Comparison of ENCODE assay signal across 21 cellular contexts in genomic region chr11:46183819-46184218, GRCh38.
DNase-seq lines count a peak whose midpoint lies in the region; ATAC-seq and TF ChIP-seq lines count a peak whose summit lies in the region.
"Had no signal": no experiment of that assay in that cellular context is flagged by ENCODE, and none has a peak within 500 bp of the region (broad histone marks: within the 10 kb centered on the region; RNA-seq: fewer than 3 reads in every experiment).

No MANE protein-coding gene starts in this region.

- no peak overlapping the region for H3K4me3 ChIP-seq in GM23248
- no peak overlapping the region for H3K4me3 ChIP-seq in parathyroid adenoma (ENCODE audit: low read depth, low read length)
- H3K4me3 ChIP-seq in testis, result no peak overlapping the region
- H3K4me3 ChIP-seq: adrenal gland, GM12878, tibial nerve had no signal

- no peaks in the 10 kb centered on the region for H3K9me2 ChIP-seq in GM23248 (ENCODE audit: insufficient read depth)

- H3K79me2 ChIP-seq in GM23248 (ENCODE audit: insufficient read depth), result no peaks in the 10 kb centered on the region
- no peaks in the 10 kb centered on the region for H3K79me2 ChIP-seq in parathyroid adenoma

- H3K4me1 ChIP-seq in GM23248 (ENCODE audit: insufficient read depth), result no peaks in the 10 kb centered on the region
- H3K4me1 ChIP-seq in parathyroid adenoma, result peaks cover 8% of the 10 kb centered on the region
- H3K4me1 ChIP-seq in testis, result no peaks in the 10 kb centered on the region
- H3K4me1 ChIP-seq: adrenal gland, tibial nerve had no signal

- in situ Hi-C loops in GM23248 (cut with MboI), result no loop called here

- no peak for TF ChIP-seq POLR2A in testis (IDR thresholded peaks at IDR 0.05)

- DNase-seq in GM23248 (peak; percentile 54), RKO (ENCODE audit: low spot score) (peak; percentile 59), epithelial cell of prostate (ENCODE audit: low read depth, low spot score) (peak; percentile 56), testis (no peak), SW 1271 (lab: John Stamatoyannopoulos, UW) (no peak)
- DNase-seq: activated CD4-positive, CD25-positive, alpha-beta regulatory T cell; adrenal gland; COR-L47; GOT3; naive thymus-derived CD8-positive, alpha-beta T cell; NCI-H1694 treated with DMSO at 0.1 percent for 48 hours; NCI-H446; SIG-M5; stimulated activated CD4-positive, alpha-beta T cell treated with anti-CD3 and anti-CD28 coated beads, Interleukin-12 subunit alpha, Interleukin-12 subunit beta, amount 100 ng/mL, for 4 hours; T-helper 2 cell had no signal

- TF ChIP-seq CTCF in parathyroid adenoma (IDR thresholded peaks at IDR 0.05) (no peak), testis (IDR thresholded peaks at IDR 0.05) (no peak)

- ATAC-seq in GM18909 (IDR thresholded peaks at IDR 0.05; ENCODE audit: poor library complexity, unreplicated experiment), result no peak
- no peak for ATAC-seq in GM19328 (IDR thresholded peaks at IDR 0.05; ENCODE audit: unreplicated experiment)
- ATAC-seq: activated T-helper 17 cell treated with anti-CD3 and anti-CD28 coated beads, Interleukin-2, amount 50 U/mL, for 72 hours; GM12878; naive thymus-derived CD8-positive, alpha-beta T cell had no signal

- H3K9me3 ChIP-seq in GM23248 (ENCODE audit: low read depth) (no peaks in the 10 kb centered on the region), parathyroid adenoma (ENCODE audit: control insufficient read depth, low read length) (no peaks in the 10 kb centered on the region), testis (no peaks in the 10 kb centered on the region)
- H3K9me3 ChIP-seq: adrenal gland had no signal

- intact Hi-C loops in testis (cut with DNase I; ENCODE audit: low total_unique reads), result no loop called here

- no peaks in the 10 kb centered on the region for H3F3A ChIP-seq in GM23248 (ENCODE audit: insufficient read depth)

- H3K4me2 ChIP-seq in GM23248 (ENCODE audit: unreplicated experiment) (no peak overlapping the region), parathyroid adenoma (ENCODE audit: low read length) (peak overlapping the region; percentile 13)

- H4K20me1 ChIP-seq in GM23248 (ENCODE audit: insufficient read depth), result no peaks in the 10 kb centered on the region

- no peak overlapping the region for H3K27ac ChIP-seq in GM23248
- no peak overlapping the region for H3K27ac ChIP-seq in epithelial cell of prostate
- peak overlapping the region; percentile 68 for H3K27ac ChIP-seq in parathyroid adenoma
- H3K27ac ChIP-seq in testis, result no peak overlapping the region
- H3K27ac ChIP-seq: adrenal gland, tibial nerve had no signal

- H3K27me3 ChIP-seq in GM23248 (replicated peaks; ENCODE audit: insufficient read depth), result peaks cover 13% of the 10 kb centered on the region
- H3K27me3 ChIP-seq in parathyroid adenoma (ENCODE audit: control insufficient read depth, insufficient read depth, low read length), result no peaks in the 10 kb centered on the region
- no peaks in the 10 kb centered on the region for H3K27me3 ChIP-seq in testis
- H3K27me3 ChIP-seq: adrenal gland, tibial nerve had no signal

- H2AFZ ChIP-seq in GM23248 (no peak overlapping the region), parathyroid adenoma (no peak overlapping the region)

- H3K9ac ChIP-seq in GM23248 (no peak overlapping the region), parathyroid adenoma (no peak overlapping the region)

- no peaks in the 10 kb centered on the region for H3K36me3 ChIP-seq in GM23248 (ENCODE audit: low read depth)
- H3K36me3 ChIP-seq in parathyroid adenoma (ENCODE audit: control insufficient read depth, insufficient read depth, low read length), result no peaks in the 10 kb centered on the region
- H3K36me3 ChIP-seq in testis (ENCODE audit: low read depth, missing control alignments), result no peaks in the 10 kb centered on the region
- H3K36me3 ChIP-seq: adrenal gland, tibial nerve had no signal

- WGBS in GM23248 (ENCODE audit: low coverage in 1 of 2, low lambda C conversion rate in 2 of 2, missing lambda C conversion rate in 2 of 2), 2 experiments, result 46 to 51% methylated on average over 4 of the region's 4 CpGs
- 91 to 94% methylated on average over 4 of the region's 4 CpGs for WGBS in testis, 2 donors

Comparison
In these comparisons a context has a peak if more than half of its experiments do, and no peak if none do; other contexts are left out.
1. DNase-seq: peak in GM23248 (single experiment), RKO (single experiment) and epithelial cell of prostate (single experiment); none in testis (single experiment) and SW 1271 (0 of 2).